In the genomic region with DNA sequence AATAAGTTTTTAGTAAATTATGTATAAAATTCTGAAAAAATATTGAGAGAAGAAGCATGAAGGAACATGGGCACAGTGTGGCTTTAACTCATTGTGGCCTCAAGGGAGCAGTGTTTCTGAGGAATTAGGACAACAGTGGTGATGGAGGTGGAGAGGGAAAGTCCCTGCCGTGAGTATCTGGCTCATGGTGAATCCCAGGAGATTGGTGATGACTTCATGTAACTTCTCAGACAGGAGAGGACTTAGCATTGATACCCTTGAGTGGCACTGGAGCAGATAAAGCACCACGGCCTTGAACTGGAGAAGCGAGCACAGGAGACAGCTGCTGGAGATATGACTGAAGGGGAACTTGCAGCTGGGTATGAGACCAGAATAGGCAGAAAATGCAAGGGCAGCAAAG, we compare ENCODE assay signal across 8 cellular contexts. TPM values are rescaled to one million over a fixed set of nuclear protein-coding genes. Genes with fewer than 3 reads are reported as not detected.
A peak's percentile ranks its signal among the peaks of the same experiment; 100 is the strongest.
DNase-seq lines count a peak whose midpoint lies in the region; ATAC-seq and TF ChIP-seq lines count a peak whose summit lies in the region.

No MANE protein-coding gene starts in this region.

- no peaks in the 10 kb centered on the region for H3K36me3 ChIP-seq in adrenal gland (replicated peaks in 1 of 2)

- ATAC-seq in left lobe of liver = peak; percentile 58

- H3K4me1 ChIP-seq in adrenal gland (replicated peaks in 1 of 2) = no peaks in the 10 kb centered on the region

- no peak overlapping the region for H3K27ac ChIP-seq in adrenal gland

- DNase-seq in GM13976 (ENCODE audit: low spot score) = peak; percentile 30
- DNase-seq in H4 (ENCODE audit: low spot score) = peak; percentile 55
- DNase-seq in T1000 (lab: John Stamatoyannopoulos, UW) = peak; percentile 47
- no peak for DNase-seq in left lobe of liver (ENCODE audit: low spot score)
- no peak for DNase-seq in central memory CD4-positive, alpha-beta T cell
- DNase-seq in adrenal gland = no peak
- no peak for DNase-seq in DMS79 treated with DMSO at 0.1 percent for 48 hours (lab: John Stamatoyannopoulos, UW)

- 27 to 48% (median 34%) methylated on average over 3 of the region's 3 CpGs for WGBS in adrenal gland, 4 donors

- in situ Hi-C loops in GM13976 (cut with MboI; ENCODE audit: low sequenced_read_pairs, unreplicated experiment) = no loop called here

- no peaks in the 10 kb centered on the region for H3K27me3 ChIP-seq in adrenal gland

- no peaks in the 10 kb centered on the region for H3K9me3 ChIP-seq in adrenal gland (replicated peaks in 1 of 3)

- intact Hi-C loops in adrenal gland (cut with DNase I) = no loop called here

- no peak for TF ChIP-seq POLR2A in adrenal gland (IDR thresholded peaks at IDR 0.05)

- peak; percentile 16 for TF ChIP-seq CTCF in GM13976 (IDR thresholded peaks at IDR 0.05; ENCODE audit: borderline replicate concordance, control extremely low read depth, extremely low read depth, insufficient read depth, missing control alignments)
- TF ChIP-seq CTCF in adrenal gland (IDR thresholded peaks at IDR 0.05) = no peak

- TF ChIP-seq RAD21 in Ishikawa (IDR thresholded peaks at IDR 0.05; ENCODE audit: low read depth) = peak; percentile 55

- no peak overlapping the region for H3K4me3 ChIP-seq in adrenal gland

- no peak for TF ChIP-seq EP300 in Ishikawa (IDR thresholded peaks at IDR 0.05; ENCODE audit: borderline replicate concordance)

TF ChIP-seq in Ishikawa, 13 proteins besides CTCF, POLR2A, EP300 and RAD21:
- TF ChIP-seq, protein P1, sequence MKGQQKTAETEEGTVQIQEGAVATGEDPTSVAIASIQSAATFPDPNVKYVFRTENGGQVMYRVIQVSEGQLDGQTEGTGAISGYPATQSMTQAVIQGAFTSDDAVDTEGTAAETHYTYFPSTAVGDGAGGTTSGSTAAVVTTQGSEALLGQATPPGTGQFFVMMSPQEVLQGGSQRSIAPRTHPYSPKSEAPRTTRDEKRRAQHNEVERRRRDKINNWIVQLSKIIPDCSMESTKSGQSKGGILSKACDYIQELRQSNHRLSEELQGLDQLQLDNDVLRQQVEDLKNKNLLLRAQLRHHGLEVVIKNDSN (IDR thresholded peaks at IDR 0.05) = no peak
- TF ChIP-seq TEAD4 (IDR thresholded peaks at IDR 0.05) (no peak), EGR1 (IDR thresholded peaks at IDR 0.05) (no peak), FOXM1 (IDR thresholded peaks at IDR 0.05; ENCODE audit: borderline replicate concordance, low read depth) (no peak), TAF1 (IDR thresholded peaks at IDR 0.05; ENCODE audit: low read depth) (no peak), CREB1 (IDR thresholded peaks at IDR 0.05; ENCODE audit: low read depth) (no peak), TCF12 (IDR thresholded peaks at IDR 0.05; ENCODE audit: low read depth) (no peak), ZBTB7A (IDR thresholded peaks at IDR 0.05; ENCODE audit: low read depth) (no peak), NFIC (IDR thresholded peaks at IDR 0.05) (no peak), YY1 (IDR thresholded peaks at IDR 0.05; ENCODE audit: low read depth) (no peak), CEBPB (IDR thresholded peaks at IDR 0.05) (no peak)
- TF ChIP-seq, protein P2, sequence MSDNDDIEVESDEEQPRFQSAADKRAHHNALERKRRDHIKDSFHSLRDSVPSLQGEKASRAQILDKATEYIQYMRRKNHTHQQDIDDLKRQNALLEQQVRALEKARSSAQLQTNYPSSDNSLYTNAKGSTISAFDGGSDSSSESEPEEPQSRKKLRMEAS (IDR thresholded peaks at IDR 0.05) = no peak
- TF ChIP-seq, protein P3, sequence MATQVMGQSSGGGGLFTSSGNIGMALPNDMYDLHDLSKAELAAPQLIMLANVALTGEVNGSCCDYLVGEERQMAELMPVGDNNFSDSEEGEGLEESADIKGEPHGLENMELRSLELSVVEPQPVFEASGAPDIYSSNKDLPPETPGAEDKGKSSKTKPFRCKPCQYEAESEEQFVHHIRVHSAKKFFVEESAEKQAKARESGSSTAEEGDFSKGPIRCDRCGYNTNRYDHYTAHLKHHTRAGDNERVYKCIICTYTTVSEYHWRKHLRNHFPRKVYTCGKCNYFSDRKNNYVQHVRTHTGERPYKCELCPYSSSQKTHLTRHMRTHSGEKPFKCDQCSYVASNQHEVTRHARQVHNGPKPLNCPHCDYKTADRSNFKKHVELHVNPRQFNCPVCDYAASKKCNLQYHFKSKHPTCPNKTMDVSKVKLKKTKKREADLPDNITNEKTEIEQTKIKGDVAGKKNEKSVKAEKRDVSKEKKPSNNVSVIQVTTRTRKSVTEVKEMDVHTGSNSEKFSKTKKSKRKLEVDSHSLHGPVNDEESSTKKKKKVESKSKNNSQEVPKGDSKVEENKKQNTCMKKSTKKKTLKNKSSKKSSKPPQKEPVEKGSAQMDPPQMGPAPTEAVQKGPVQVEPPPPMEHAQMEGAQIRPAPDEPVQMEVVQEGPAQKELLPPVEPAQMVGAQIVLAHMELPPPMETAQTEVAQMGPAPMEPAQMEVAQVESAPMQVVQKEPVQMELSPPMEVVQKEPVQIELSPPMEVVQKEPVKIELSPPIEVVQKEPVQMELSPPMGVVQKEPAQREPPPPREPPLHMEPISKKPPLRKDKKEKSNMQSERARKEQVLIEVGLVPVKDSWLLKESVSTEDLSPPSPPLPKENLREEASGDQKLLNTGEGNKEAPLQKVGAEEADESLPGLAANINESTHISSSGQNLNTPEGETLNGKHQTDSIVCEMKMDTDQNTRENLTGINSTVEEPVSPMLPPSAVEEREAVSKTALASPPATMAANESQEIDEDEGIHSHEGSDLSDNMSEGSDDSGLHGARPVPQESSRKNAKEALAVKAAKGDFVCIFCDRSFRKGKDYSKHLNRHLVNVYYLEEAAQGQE (IDR thresholded peaks at IDR 0.05; ENCODE audit: low read depth) = no peak

RNA-seq across cellular contexts. Expression of a gene that starts 35.0 kb away (rescaled TPM):
- 0.76 and 1.4 TPM in 2 replicates for total RNA-seq in H4 (2014; rRNA removed; shearing (Covaris generic))
- 0.25 TPM for total RNA-seq in left lobe of liver
- total RNA-seq in adrenal gland = 1 to 10 TPM in 7 of 8 donors, under 1 TPM in 1; 0.95 to 5.4 (median 2.8) TPM
- polyA plus RNA-seq in adrenal gland = under 1 TPM; 0.84 to 0.97 (median 0.90) TPM

Comparison
In these comparisons a context has a peak if more than half of its experiments do, and no peak if none do; other contexts are left out.
1. DNase-seq: peak in GM13976 (single experiment), H4 (single experiment) and T1000 (single experiment); none in left lobe of liver (single experiment), central memory CD4-positive, alpha-beta T cell (single experiment), adrenal gland (0 of 7) and DMS79 treated with DMSO at 0.1 percent for 48 hours (single experiment).